24 cellular contexts compared by ENCODE assay signal in the genomic region with DNA sequence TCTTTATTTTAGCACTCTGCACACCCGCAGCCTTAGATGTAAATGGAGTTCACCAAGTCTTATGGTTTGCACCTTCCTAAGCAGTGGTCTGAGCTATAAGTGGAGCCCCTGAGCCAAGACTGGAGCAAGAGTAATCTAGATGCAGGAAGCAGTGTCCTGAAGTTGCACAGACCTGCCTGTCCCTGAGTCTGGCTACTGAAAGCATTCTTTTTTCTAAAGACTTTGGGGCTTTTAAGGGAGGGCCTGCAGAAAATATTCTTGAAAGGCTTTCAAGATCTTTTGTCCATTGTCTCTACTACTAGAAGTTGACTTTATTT.
DNase-seq lines count a peak whose midpoint lies in the region; ATAC-seq, FAIRE-seq and TF ChIP-seq lines count a peak whose summit lies in the region.
"Had no signal": no experiment of that assay in that cellular context is flagged by ENCODE, and none has a peak within 500 bp of the region (broad histone marks: within the 10 kb centered on the region; RNA-seq: fewer than 3 reads in every experiment).

No MANE protein-coding gene starts in this region.

- no peak for TF ChIP-seq CTCF in A549 (IDR thresholded peaks at IDR 0.05)
- no peak for TF ChIP-seq CTCF in bronchial epithelial cell (IDR thresholded peaks at IDR 0.05; ENCODE audit: insufficient read depth, low read length, severe bottlenecking)
- TF ChIP-seq CTCF in MCF 10A (IDR thresholded peaks at IDR 0.05; ENCODE audit: unreplicated experiment): no peak

- no peaks in the 10 kb centered on the region for H3K9me3 ChIP-seq in A549
- H3K9me3 ChIP-seq: BE2C, BLaER1 had no signal

- H3K4me3 ChIP-seq in A549: no peak overlapping the region
- H3K4me3 ChIP-seq in bronchial epithelial cell (ENCODE audit: low read depth, low read length): no peak overlapping the region
- H3K4me3 ChIP-seq: BLaER1, GM12878 had no signal

- ATAC-seq in A549 (peak; percentile 51 to 66), SK-N-SH treated with all-trans-retinoic acid at 6 μM for 48 hours (no peak)
- ATAC-seq: GM12878 had no signal

- POLR2A ChIA-PET in A549 (lab: Yijun Ruan, JAX): no interaction called here
- POLR2A ChIA-PET in MCF 10A (lab: Yijun Ruan, JAX): no interaction called here

- no peaks in the 10 kb centered on the region for H3K9me3 Mint-ChIP-seq in MCF 10A (ENCODE audit: unreplicated experiment)
- H3K9me3 Mint-ChIP-seq: CD4-positive, alpha-beta memory T cell; CD4-positive, CD25-positive, alpha-beta regulatory T cell; CD8-positive, alpha-beta memory T cell had no signal

- intact Hi-C loops in MCF 10A (cut with micrococcal nuclease): no loop called here

- no peak for TF ChIP-seq EP300 in A549 (IDR thresholded peaks at IDR 0.05)

- no peak for TF ChIP-seq POLR2A in A549 (IDR thresholded peaks at IDR 0.05; ENCODE audit: low read length)

- H3K27me3 Mint-ChIP-seq in MCF 10A (ENCODE audit: insufficient read depth, unreplicated experiment): no peaks in the 10 kb centered on the region
- H3K27me3 Mint-ChIP-seq: CD4-positive, alpha-beta memory T cell; CD4-positive, CD25-positive, alpha-beta regulatory T cell; CD8-positive, alpha-beta memory T cell had no signal

- no peaks in the 10 kb centered on the region for H3K36me3 Mint-ChIP-seq in MCF 10A (ENCODE audit: insufficient read depth, unreplicated experiment)
- H3K36me3 Mint-ChIP-seq: CD14-positive monocyte; CD4-positive, alpha-beta memory T cell; CD4-positive, CD25-positive, alpha-beta regulatory T cell; CD8-positive, alpha-beta memory T cell had no signal

- no peaks in the 10 kb centered on the region for H3K4me1 Mint-ChIP-seq in MCF 10A (ENCODE audit: insufficient read depth, unreplicated experiment)
- H3K4me1 Mint-ChIP-seq: CD14-positive monocyte; CD4-positive, alpha-beta memory T cell; CD4-positive, CD25-positive, alpha-beta regulatory T cell; CD8-positive, alpha-beta memory T cell had no signal

- H3K4me3 Mint-ChIP-seq in MCF 10A (ENCODE audit: unreplicated experiment): no peak overlapping the region
- H3K4me3 Mint-ChIP-seq: CD14-positive monocyte; CD4-positive, alpha-beta memory T cell; CD4-positive, CD25-positive, alpha-beta regulatory T cell; CD8-positive, alpha-beta memory T cell had no signal

- peaks cover 26% of the 10 kb centered on the region for H3K4me1 ChIP-seq in A549
- H3K4me1 ChIP-seq: BE2C, BLaER1 had no signal

- H3K27ac Mint-ChIP-seq in MCF 10A (ENCODE audit: low read depth, unreplicated experiment): no peak overlapping the region
- H3K27ac Mint-ChIP-seq: CD14-positive monocyte; CD4-positive, alpha-beta memory T cell; CD4-positive, CD25-positive, alpha-beta regulatory T cell; CD8-positive, alpha-beta memory T cell had no signal

- H3K27me3 ChIP-seq in bronchial epithelial cell (ENCODE audit: control insufficient read depth, insufficient read depth, low read length): no peaks in the 10 kb centered on the region
- H3K27me3 ChIP-seq: BE2C, BLaER1 had no signal

- CTCF ChIA-PET in A549 (lab: Yijun Ruan, JAX): no interaction called here
- CTCF ChIA-PET in MCF 10A (lab: Yijun Ruan, JAX): no interaction called here

- H3K4me2 ChIP-seq in A549: peak overlapping the region; percentile 58
- H3K4me2 ChIP-seq: BLaER1 had no signal

- BruUV-seq in MCF 10A (replicated peaks; lab: Mats Ljungman, UMichigan): no TSS peak

- 100% methylated on average over 1 of the region's 1 CpG for whole genome bisulfite sequencing in A549 (ENCODE audit: missing lambda C conversion rate)

- H3K27ac ChIP-seq in A549: peak overlapping the region; percentile 70 to 80
- H3K27ac ChIP-seq: BLaER1 had no signal

- no peaks in the 10 kb centered on the region for H3K36me3 ChIP-seq in bronchial epithelial cell (ENCODE audit: control insufficient read depth, insufficient read depth, low read length)
- H3K36me3 ChIP-seq: BE2C, BLaER1 had no signal

- FAIRE-seq in A549 (lab: Jason Lieb, UNC): no peak
- FAIRE-seq in bronchial epithelial cell (lab: Jason Lieb, UNC): no peak
- FAIRE-seq: GM12878, GM12892 had no signal

- TF ChIP-seq RAD21 in A549 (conservative IDR thresholded peaks at IDR 0.05 in 1 of 2, IDR thresholded peaks at IDR 0.05 in 1 of 2): no peak

- peak in 1 of 2 experiments; percentile 1 for DNase-seq in A549 (ENCODE audit: low read depth in 1 of 2, low spot score in 1 of 2)
- DNase-seq in bronchial epithelial cell (ENCODE audit: low read depth): peak; percentile 10
- DNase-seq in foreskin melanocyte: peak; percentile 0
- no peak for DNase-seq in medulla oblongata (ENCODE audit: extremely low spot score)
- DNase-seq in MCF 10A (ENCODE audit: unreplicated experiment): no peak
- no peak for DNase-seq in activated effector memory CD4-positive, alpha-beta T cell treated with Interleukin-2 at 50 U/mL for 16 hours
- DNase-seq: ACHN; BE2C; C1 segment of cervical spinal cord; CD4-positive, alpha-beta memory T cell; CD4-positive, CD25-positive, alpha-beta regulatory T cell; CD8-positive, alpha-beta memory T cell; COR-L47; DMS 273 treated with DMSO at 0.1 percent for 48 hours; DMS153; DMS53; DMS79; DND-41; GDM1 had no signal

TF ChIP-seq in A549, 52 proteins besides CTCF, POLR2A, EP300 and RAD21 (continues in another document):
- no peak for TF ChIP-seq RCOR1 (IDR thresholded peaks at IDR 0.05; ENCODE audit: low read depth, low read length)
- no peak for TF ChIP-seq EHF (CRISPR knock-in tag; IDR thresholded peaks at IDR 0.05)
- TF ChIP-seq SREBF2 (IDR thresholded peaks at IDR 0.05): no peak
- TF ChIP-seq, protein P1, sequence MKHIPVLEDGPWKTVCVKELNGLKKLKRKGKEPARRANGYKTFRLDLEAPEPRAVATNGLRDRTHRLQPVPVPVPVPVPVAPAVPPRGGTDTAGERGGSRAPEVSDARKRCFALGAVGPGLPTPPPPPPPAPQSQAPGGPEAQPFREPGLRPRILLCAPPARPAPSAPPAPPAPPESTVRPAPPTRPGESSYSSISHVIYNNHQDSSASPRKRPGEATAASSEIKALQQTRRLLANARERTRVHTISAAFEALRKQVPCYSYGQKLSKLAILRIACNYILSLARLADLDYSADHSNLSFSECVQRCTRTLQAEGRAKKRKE (CRISPR knock-in tag; IDR thresholded peaks at IDR 0.05; ENCODE audit: low read depth): no peak
- TF ChIP-seq, protein P2, sequence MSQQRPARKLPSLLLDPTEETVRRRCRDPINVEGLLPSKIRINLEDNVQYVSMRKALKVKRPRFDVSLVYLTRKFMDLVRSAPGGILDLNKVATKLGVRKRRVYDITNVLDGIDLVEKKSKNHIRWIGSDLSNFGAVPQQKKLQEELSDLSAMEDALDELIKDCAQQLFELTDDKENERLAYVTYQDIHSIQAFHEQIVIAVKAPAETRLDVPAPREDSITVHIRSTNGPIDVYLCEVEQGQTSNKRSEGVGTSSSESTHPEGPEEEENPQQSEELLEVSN (IDR thresholded peaks at IDR 0.05; ENCODE audit: borderline replicate concordance, low read depth): no peak
- TF ChIP-seq KDM5A (IDR thresholded peaks at IDR 0.05): no peak
- TF ChIP-seq, protein P3, sequence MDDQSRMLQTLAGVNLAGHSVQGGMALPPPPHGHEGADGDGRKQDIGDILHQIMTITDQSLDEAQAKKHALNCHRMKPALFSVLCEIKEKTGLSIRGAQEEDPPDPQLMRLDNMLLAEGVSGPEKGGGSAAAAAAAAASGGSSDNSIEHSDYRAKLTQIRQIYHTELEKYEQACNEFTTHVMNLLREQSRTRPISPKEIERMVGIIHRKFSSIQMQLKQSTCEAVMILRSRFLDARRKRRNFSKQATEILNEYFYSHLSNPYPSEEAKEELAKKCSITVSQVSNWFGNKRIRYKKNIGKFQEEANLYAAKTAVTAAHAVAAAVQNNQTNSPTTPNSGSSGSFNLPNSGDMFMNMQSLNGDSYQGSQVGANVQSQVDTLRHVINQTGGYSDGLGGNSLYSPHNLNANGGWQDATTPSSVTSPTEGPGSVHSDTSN (IDR thresholded peaks at IDR 0.05): no peak
- TF ChIP-seq KDM1A (IDR thresholded peaks at IDR 0.05; ENCODE audit: low read depth): no peak
- no peak for TF ChIP-seq ZSCAN20 (CRISPR knock-in tag; IDR thresholded peaks at IDR 0.05)
- no peak for TF ChIP-seq NFE2L2 (conservative IDR thresholded peaks at IDR 0.05; ENCODE audit: low read length)
- no peak for TF ChIP-seq CEBPB (IDR thresholded peaks at IDR 0.05)

TF ChIP-seq in SK-N-SH treated with all-trans-retinoic acid at 6 μM for 48 hours, 23 proteins besides CTCF, POLR2A, EP300 and RAD21 (continues in another document):
- no peak for TF ChIP-seq ZNF70 (CRISPR knock-in tag; IDR thresholded peaks at IDR 0.05)
- no peak for TF ChIP-seq ISL1 (CRISPR knock-in tag; IDR thresholded peaks at IDR 0.05)
- TF ChIP-seq SNAI2 (CRISPR knock-in tag; IDR thresholded peaks at IDR 0.05): no peak
- TF ChIP-seq OSR1 (CRISPR knock-in tag; IDR thresholded peaks at IDR 0.05): no peak
- TF ChIP-seq ZFP30 (CRISPR knock-in tag; IDR thresholded peaks at IDR 0.05): no peak
- TF ChIP-seq ARNTL (CRISPR knock-in tag; IDR thresholded peaks at IDR 0.05; ENCODE audit: borderline replicate concordance, low read depth): no peak
- no peak for TF ChIP-seq ESRRG (CRISPR knock-in tag; IDR thresholded peaks at IDR 0.05)
- no peak for TF ChIP-seq ZC3H10 (CRISPR knock-in tag; IDR thresholded peaks at IDR 0.05)
- no peak for TF ChIP-seq RARB (CRISPR knock-in tag; IDR thresholded peaks at IDR 0.05)
- no peak for TF ChIP-seq ZFP3 (CRISPR knock-in tag; IDR thresholded peaks at IDR 0.05)
- no peak for TF ChIP-seq CSDC2 (CRISPR knock-in tag; IDR thresholded peaks at IDR 0.05)
- TF ChIP-seq, protein P4, sequence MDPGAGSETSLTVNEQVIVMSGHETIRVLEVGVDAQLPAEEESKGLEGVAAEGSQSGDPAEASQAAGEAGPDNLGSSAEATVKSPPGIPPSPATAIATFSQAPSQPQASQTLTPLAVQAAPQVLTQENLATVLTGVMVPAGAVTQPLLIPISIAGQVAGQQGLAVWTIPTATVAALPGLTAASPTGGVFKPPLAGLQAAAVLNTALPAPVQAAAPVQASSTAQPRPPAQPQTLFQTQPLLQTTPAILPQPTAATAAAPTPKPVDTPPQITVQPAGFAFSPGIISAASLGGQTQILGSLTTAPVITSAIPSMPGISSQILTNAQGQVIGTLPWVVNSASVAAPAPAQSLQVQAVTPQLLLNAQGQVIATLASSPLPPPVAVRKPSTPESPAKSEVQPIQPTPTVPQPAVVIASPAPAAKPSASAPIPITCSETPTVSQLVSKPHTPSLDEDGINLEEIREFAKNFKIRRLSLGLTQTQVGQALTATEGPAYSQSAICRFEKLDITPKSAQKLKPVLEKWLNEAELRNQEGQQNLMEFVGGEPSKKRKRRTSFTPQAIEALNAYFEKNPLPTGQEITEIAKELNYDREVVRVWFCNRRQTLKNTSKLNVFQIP (CRISPR knock-in tag; IDR thresholded peaks at IDR 0.05; ENCODE audit: borderline replicate concordance, low read depth): no peak

Comparison
In these comparisons a context has a peak if more than half of its experiments do, and no peak if none do; other contexts are left out.
1. DNase-seq: peak in bronchial epithelial cell (single experiment) and foreskin melanocyte (single experiment); none in medulla oblongata (single experiment), MCF 10A (single experiment) and activated effector memory CD4-positive, alpha-beta T cell treated with Interleukin-2 at 50 U/mL for 16 hours (single experiment).